ENCODE assay signal across 10 cellular contexts in the genomic region with DNA sequence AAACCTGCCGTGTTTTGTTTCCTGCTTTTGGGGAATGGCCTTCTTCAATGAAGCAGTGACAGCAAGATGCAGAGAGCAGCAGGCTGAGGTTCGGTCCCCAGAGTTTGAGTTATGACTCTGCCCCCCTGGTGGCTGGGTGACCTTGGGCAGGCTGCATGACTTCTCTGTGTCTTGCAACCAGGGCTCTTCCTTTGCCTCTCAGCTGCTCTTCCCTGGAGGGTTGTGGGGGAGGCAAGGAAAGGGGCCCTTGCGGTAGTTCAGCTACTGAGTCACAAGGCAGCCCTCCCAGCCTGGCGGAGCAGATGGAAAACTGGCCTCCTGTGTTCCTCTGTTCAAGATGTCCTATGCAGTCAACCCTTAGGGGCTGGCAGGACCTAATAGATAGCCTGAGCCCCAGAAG. TPM values are rescaled to one million over a fixed set of nuclear protein-coding genes. Genes with fewer than 3 reads are reported as not detected.
A peak's percentile ranks its signal among the peaks of the same experiment; 100 is the strongest.
DNase-seq lines count a peak whose midpoint lies in the region; TF ChIP-seq lines count a peak whose summit lies in the region.
"Had no signal": no experiment of that assay in that cellular context is flagged by ENCODE, and none has a peak within 500 bp of the region (broad histone marks: within the 10 kb centered on the region; RNA-seq: fewer than 3 reads in every experiment).

No MANE protein-coding gene starts in this region.

- H3K4me3 ChIP-seq in fibroblast of lung (replicated peaks in 1 of 4; ENCODE audit: control extremely low read depth in 1 of 4, insufficient read depth in 1 of 4, low read depth in 3 of 4, low read length in 4 of 4): no peak overlapping the region

- H3K27me3 ChIP-seq in fibroblast of lung (ENCODE audit: control insufficient read depth, insufficient read depth, low read length): no peaks in the 10 kb centered on the region

- no peak overlapping the region for H3K4me2 ChIP-seq in fibroblast of lung (ENCODE audit: extremely low read depth, insufficient read depth, low read length)

- peak; percentile 33 to 51 for TF ChIP-seq CTCF in fibroblast of lung (conservative IDR thresholded peaks at IDR 0.05 in 1 of 2, IDR thresholded peaks at IDR 0.05 in 1 of 2; ENCODE audit: low read depth in 1 of 2, low read length in 2 of 2)

- H2AFZ ChIP-seq in fibroblast of lung (ENCODE audit: low read length): no peak overlapping the region
- H2AFZ ChIP-seq: parathyroid adenoma had no signal

- H3K79me2 ChIP-seq in fibroblast of lung (ENCODE audit: control insufficient read depth, insufficient read depth, low read length): no peaks in the 10 kb centered on the region
- H3K79me2 ChIP-seq: parathyroid adenoma had no signal

- TF ChIP-seq RAD21 in Ishikawa (IDR thresholded peaks at IDR 0.05; ENCODE audit: low read depth): peak; percentile 33; the same call in 1 of the 2 replicates

- no peak overlapping the region for H3K27ac ChIP-seq in fibroblast of lung (ENCODE audit: insufficient read depth, low read length)
- H3K27ac ChIP-seq: parathyroid adenoma had no signal

- H4K20me1 ChIP-seq in fibroblast of lung (ENCODE audit: control insufficient read depth, extremely low read depth, insufficient read depth, low read length): no peaks in the 10 kb centered on the region

- no peaks in the 10 kb centered on the region for H3K9me3 ChIP-seq in fibroblast of lung (ENCODE audit: control insufficient read depth, insufficient read depth, low read depth, low read length)

- intact Hi-C loops in posterior vena cava (cut with DNase I): no loop called here

- no peak overlapping the region for H3K4me3 Mint-ChIP-seq in activated CD4-positive, alpha-beta memory T cell treated with anti-CD3 and anti-CD28 coated beads, Interleukin-2, amount 10 ng/mL, durations not matched to agents 7 days and 5 days

- H3K4me1 ChIP-seq in fibroblast of lung (ENCODE audit: control insufficient read depth, extremely low read depth, insufficient read depth, low read length): no peaks in the 10 kb centered on the region
- H3K4me1 ChIP-seq: parathyroid adenoma had no signal

- DNase-seq in GM03348 (ENCODE audit: low spot score): peak; percentile 61
- peak; percentile 51 for DNase-seq in activated CD4-positive, alpha-beta memory T cell treated with anti-CD3 and anti-CD28 coated beads, Interleukin-2, amount 10 ng/mL, durations not matched to agents 7 days and 5 days
- DNase-seq in fibroblast of lung (ENCODE audit: low read depth in 2 of 2): peak; percentile 10 to 32
- DNase-seq in stimulated activated CD4-positive, alpha-beta T cell treated with anti-CD3 and anti-CD28 coated beads, Interleukin-1b, Interleukin-23, amount 100 ng/mL, for 24 hours (ENCODE audit: low read depth in 4 of 4, low spot score in 1 of 4): peak; percentile 11 to 25 (median 14)
- DNase-seq in posterior vena cava (ENCODE audit: low spot score): no peak
- DNase-seq in pons (ENCODE audit: low spot score): no peak
- no peak for DNase-seq in ecto neural progenitor cell (ENCODE audit: low spot score)

- peaks cover 10% of the 10 kb centered on the region for H3K27me3 Mint-ChIP-seq in activated CD4-positive, alpha-beta memory T cell treated with anti-CD3 and anti-CD28 coated beads, Interleukin-2, amount 10 ng/mL, durations not matched to agents 7 days and 5 days

- no peaks in the 10 kb centered on the region for H3K36me3 Mint-ChIP-seq in activated CD4-positive, alpha-beta memory T cell treated with anti-CD3 and anti-CD28 coated beads, Interleukin-2, amount 10 ng/mL, durations not matched to agents 7 days and 5 days (ENCODE audit: low read depth)

- TF ChIP-seq EP300 in Ishikawa (IDR thresholded peaks at IDR 0.05; ENCODE audit: borderline replicate concordance): no peak

- H3K9me3 Mint-ChIP-seq in activated CD4-positive, alpha-beta memory T cell treated with anti-CD3 and anti-CD28 coated beads, Interleukin-2, amount 10 ng/mL, durations not matched to agents 7 days and 5 days: no peaks in the 10 kb centered on the region

- H3K4me1 Mint-ChIP-seq in activated CD4-positive, alpha-beta memory T cell treated with anti-CD3 and anti-CD28 coated beads, Interleukin-2, amount 10 ng/mL, durations not matched to agents 7 days and 5 days: no peaks in the 10 kb centered on the region

- H3K9ac ChIP-seq in fibroblast of lung (ENCODE audit: insufficient read depth, low read length): no peak overlapping the region
- H3K9ac ChIP-seq: parathyroid adenoma had no signal

- no peak overlapping the region for H3K27ac Mint-ChIP-seq in activated CD4-positive, alpha-beta memory T cell treated with anti-CD3 and anti-CD28 coated beads, Interleukin-2, amount 10 ng/mL, durations not matched to agents 7 days and 5 days

- CTCF ChIA-PET in activated CD4-positive, alpha-beta memory T cell treated with anti-CD3 and anti-CD28 coated beads, Interleukin-2, amount 10 ng/mL, durations not matched to agents 7 days and 5 days (lab: Charles Lee): no interaction called here

- H3K36me3 ChIP-seq in fibroblast of lung (ENCODE audit: control insufficient read depth, insufficient read depth, low read length): no peaks in the 10 kb centered on the region

- POLR2A ChIA-PET in activated CD4-positive, alpha-beta memory T cell treated with anti-CD3 and anti-CD28 coated beads, Interleukin-2, amount 10 ng/mL, durations not matched to agents 7 days and 5 days (lab: Charles Lee): no interaction called here

TF ChIP-seq in Ishikawa, 13 proteins besides CTCF, POLR2A, EP300 and RAD21:
- TF ChIP-seq TEAD4 (IDR thresholded peaks at IDR 0.05): no peak
- TF ChIP-seq FOXM1 (IDR thresholded peaks at IDR 0.05; ENCODE audit: borderline replicate concordance, low read depth): no peak
- TF ChIP-seq, protein P1, sequence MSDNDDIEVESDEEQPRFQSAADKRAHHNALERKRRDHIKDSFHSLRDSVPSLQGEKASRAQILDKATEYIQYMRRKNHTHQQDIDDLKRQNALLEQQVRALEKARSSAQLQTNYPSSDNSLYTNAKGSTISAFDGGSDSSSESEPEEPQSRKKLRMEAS (IDR thresholded peaks at IDR 0.05): no peak
- no peak for TF ChIP-seq TAF1 (IDR thresholded peaks at IDR 0.05; ENCODE audit: low read depth)
- TF ChIP-seq, protein P2, sequence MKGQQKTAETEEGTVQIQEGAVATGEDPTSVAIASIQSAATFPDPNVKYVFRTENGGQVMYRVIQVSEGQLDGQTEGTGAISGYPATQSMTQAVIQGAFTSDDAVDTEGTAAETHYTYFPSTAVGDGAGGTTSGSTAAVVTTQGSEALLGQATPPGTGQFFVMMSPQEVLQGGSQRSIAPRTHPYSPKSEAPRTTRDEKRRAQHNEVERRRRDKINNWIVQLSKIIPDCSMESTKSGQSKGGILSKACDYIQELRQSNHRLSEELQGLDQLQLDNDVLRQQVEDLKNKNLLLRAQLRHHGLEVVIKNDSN (IDR thresholded peaks at IDR 0.05): no peak
- no peak for TF ChIP-seq YY1 (IDR thresholded peaks at IDR 0.05; ENCODE audit: low read depth)
- TF ChIP-seq CREB1 (IDR thresholded peaks at IDR 0.05; ENCODE audit: low read depth): no peak
- TF ChIP-seq EGR1 (IDR thresholded peaks at IDR 0.05): no peak
- TF ChIP-seq NFIC (IDR thresholded peaks at IDR 0.05): no peak
- TF ChIP-seq, protein P3, sequence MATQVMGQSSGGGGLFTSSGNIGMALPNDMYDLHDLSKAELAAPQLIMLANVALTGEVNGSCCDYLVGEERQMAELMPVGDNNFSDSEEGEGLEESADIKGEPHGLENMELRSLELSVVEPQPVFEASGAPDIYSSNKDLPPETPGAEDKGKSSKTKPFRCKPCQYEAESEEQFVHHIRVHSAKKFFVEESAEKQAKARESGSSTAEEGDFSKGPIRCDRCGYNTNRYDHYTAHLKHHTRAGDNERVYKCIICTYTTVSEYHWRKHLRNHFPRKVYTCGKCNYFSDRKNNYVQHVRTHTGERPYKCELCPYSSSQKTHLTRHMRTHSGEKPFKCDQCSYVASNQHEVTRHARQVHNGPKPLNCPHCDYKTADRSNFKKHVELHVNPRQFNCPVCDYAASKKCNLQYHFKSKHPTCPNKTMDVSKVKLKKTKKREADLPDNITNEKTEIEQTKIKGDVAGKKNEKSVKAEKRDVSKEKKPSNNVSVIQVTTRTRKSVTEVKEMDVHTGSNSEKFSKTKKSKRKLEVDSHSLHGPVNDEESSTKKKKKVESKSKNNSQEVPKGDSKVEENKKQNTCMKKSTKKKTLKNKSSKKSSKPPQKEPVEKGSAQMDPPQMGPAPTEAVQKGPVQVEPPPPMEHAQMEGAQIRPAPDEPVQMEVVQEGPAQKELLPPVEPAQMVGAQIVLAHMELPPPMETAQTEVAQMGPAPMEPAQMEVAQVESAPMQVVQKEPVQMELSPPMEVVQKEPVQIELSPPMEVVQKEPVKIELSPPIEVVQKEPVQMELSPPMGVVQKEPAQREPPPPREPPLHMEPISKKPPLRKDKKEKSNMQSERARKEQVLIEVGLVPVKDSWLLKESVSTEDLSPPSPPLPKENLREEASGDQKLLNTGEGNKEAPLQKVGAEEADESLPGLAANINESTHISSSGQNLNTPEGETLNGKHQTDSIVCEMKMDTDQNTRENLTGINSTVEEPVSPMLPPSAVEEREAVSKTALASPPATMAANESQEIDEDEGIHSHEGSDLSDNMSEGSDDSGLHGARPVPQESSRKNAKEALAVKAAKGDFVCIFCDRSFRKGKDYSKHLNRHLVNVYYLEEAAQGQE (IDR thresholded peaks at IDR 0.05; ENCODE audit: low read depth): no peak
- TF ChIP-seq CEBPB (IDR thresholded peaks at IDR 0.05): no peak
- no peak for TF ChIP-seq ZBTB7A (IDR thresholded peaks at IDR 0.05; ENCODE audit: low read depth)
- no peak for TF ChIP-seq TCF12 (IDR thresholded peaks at IDR 0.05; ENCODE audit: low read depth)

RNA-seq across cellular contexts. Expression of a gene that starts 17.1 kb away (rescaled TPM):
- not detected for total RNA-seq in activated CD4-positive, alpha-beta memory T cell treated with anti-CD3 and anti-CD28 coated beads, Interleukin-2, amount 10 ng/mL, durations not matched to agents 7 days and 5 days
- under 0.01 TPM in 2 replicates for total RNA-seq in fibroblast of lung
- 0.01 and 0.02 TPM in 2 replicates for polyA plus RNA-seq in fibroblast of lung
- 0.02 TPM in 1 of 2 replicates, not detected in the other for polyA plus RNA-seq in fibroblast of lung (2012)
- not detected in 2 replicates for polyA minus RNA-seq in fibroblast of lung (ENCODE audit: low replicate concordance)
- total RNA-seq in posterior vena cava: under 1 TPM in 1 of 2 donors, not detected in 1; 0.05 TPM
- total RNA-seq: T-helper 1 cell treated with Interleukin-12 subunit alpha and Interleukin-12 subunit beta and Interleukin-4 antibody, amounts not matched to agents 30 ng/mL and 1 ng/mL, for 36 hours had no signal

Comparison
In these comparisons a context has a peak if more than half of its experiments do, and no peak if none do; other contexts are left out.
1. DNase-seq: peak in GM03348 (single experiment), activated CD4-positive, alpha-beta memory T cell treated with anti-CD3 and anti-CD28 coated beads, Interleukin-2, amount 10 ng/mL, durations not matched to agents 7 days and 5 days (single experiment), fibroblast of lung (2 of 2) and stimulated activated CD4-positive, alpha-beta T cell treated with anti-CD3 and anti-CD28 coated beads, Interleukin-1b, Interleukin-23, amount 100 ng/mL, for 24 hours (4 of 4); none in posterior vena cava (single experiment), pons (single experiment) and ecto neural progenitor cell (single experiment).